In genomic region chr18:46621871-46622270, GRCh38 we compare ENCODE assay signal across 18 cellular contexts. TPM values are rescaled to one million over a fixed set of nuclear protein-coding genes. Genes with fewer than 3 reads are reported as not detected.
DNase-seq lines count a peak whose midpoint lies in the region; ATAC-seq and TF ChIP-seq lines count a peak whose summit lies in the region.
"Had no signal": no experiment of that assay in that cellular context is flagged by ENCODE, and none has a peak within 500 bp of the region (broad histone marks: within the 10 kb centered on the region; RNA-seq: fewer than 3 reads in every experiment).

No MANE protein-coding gene starts in this region.

- H3K36me3 Mint-ChIP-seq in CD8-positive, alpha-beta T cell = no peaks in the 10 kb centered on the region

- WGBS in mesendoderm (ENCODE audit: extremely low coverage, insufficient coverage, low lambda C conversion rate) = no CpG with 5 or more reads among the region's 2 CpGs

- H3K36me3 ChIP-seq in CD8-positive, alpha-beta T cell (ENCODE audit: insufficient read depth, low read length) = no peaks in the 10 kb centered on the region
- H3K36me3 ChIP-seq in mesendoderm (ENCODE audit: control insufficient read depth, insufficient read depth, low read length) = no peaks in the 10 kb centered on the region

- POLR2A ChIA-PET in CD8-positive, alpha-beta T cell (lab: Charles Lee) = no interaction called here

- H3K27ac Mint-ChIP-seq in CD8-positive, alpha-beta T cell = peak overlapping the region; percentile 86
- no peak overlapping the region for H3K27ac Mint-ChIP-seq in stimulated activated naive CD8-positive, alpha-beta T cell treated with anti-CD3 and anti-CD28 coated beads, Interleukin-15, amount 100 ng/mL, for 72 hours

- no peak overlapping the region for H3K27ac ChIP-seq in CD8-positive, alpha-beta T cell (ENCODE audit: low read depth, low read length)
- H3K27ac ChIP-seq in mesendoderm (ENCODE audit: low read depth, low read length) = no peak overlapping the region
- H3K27ac ChIP-seq: GM23248, HL-60, RWPE1 had no signal

- no peak overlapping the region for H2BK15ac ChIP-seq in mesendoderm (replicated peaks; ENCODE audit: low read depth)

- no peak overlapping the region for H3K4me3 Mint-ChIP-seq in CD8-positive, alpha-beta T cell
- H3K4me3 Mint-ChIP-seq in stimulated activated naive CD8-positive, alpha-beta T cell treated with anti-CD3 and anti-CD28 coated beads, Interleukin-15, amount 100 ng/mL, for 72 hours = no peak overlapping the region

- no peaks in the 10 kb centered on the region for H3K79me1 ChIP-seq in mesendoderm (ENCODE audit: low read length)

- peaks cover 35% of the 10 kb centered on the region for H3K4me1 ChIP-seq in CD8-positive, alpha-beta T cell (ENCODE audit: insufficient read depth, low read length)
- no peaks in the 10 kb centered on the region for H3K4me1 ChIP-seq in mesendoderm (ENCODE audit: control insufficient read depth, low read depth, low read length)

- no peak overlapping the region for H2AK5ac ChIP-seq in mesendoderm (ENCODE audit: low read length)

- H3K23ac ChIP-seq in mesendoderm (ENCODE audit: low read length) = no peak overlapping the region

- H3K18ac ChIP-seq in mesendoderm (ENCODE audit: low read length) = no peak overlapping the region

- H4K5ac ChIP-seq in mesendoderm (ENCODE audit: low read length) = no peak overlapping the region

- TF ChIP-seq CTCF in CD8-positive, alpha-beta T cell (IDR thresholded peaks at IDR 0.05) = no peak

- no peak overlapping the region for H2BK120ac ChIP-seq in mesendoderm (ENCODE audit: low read depth, low read length)

- CTCF ChIA-PET in CD8-positive, alpha-beta T cell (lab: Charles Lee) = interaction anchor here (1.0 to 3.3 kb wide), 7 partner anchors 9 to 473 kb away, joined by 4 to 24 read pairs (median 7); a partner anchor contains a TSS

- intact Hi-C loops in CD8-positive, alpha-beta T cell (cut with DNase I, micrococcal nuclease) = no loop called here

- H4K8ac ChIP-seq in mesendoderm (ENCODE audit: low read depth, low read length) = no peak overlapping the region

- no peaks in the 10 kb centered on the region for H3K27me3 Mint-ChIP-seq in CD8-positive, alpha-beta T cell (ENCODE audit: low read depth)
- H3K27me3 Mint-ChIP-seq in stimulated activated naive CD8-positive, alpha-beta T cell treated with anti-CD3 and anti-CD28 coated beads, Interleukin-15, amount 100 ng/mL, for 72 hours = no peaks in the 10 kb centered on the region

- ATAC-seq in CD8-positive, alpha-beta T cell = no peak
- no peak for ATAC-seq in stimulated activated naive CD8-positive, alpha-beta T cell treated with anti-CD3 and anti-CD28 coated beads, Interleukin-15, amount 100 ng/mL, for 72 hours
- ATAC-seq: PC-3 had no signal

- no peak overlapping the region for H3K4ac ChIP-seq in mesendoderm (ENCODE audit: low read depth, low read length)

- no peak overlapping the region for H3K56ac ChIP-seq in mesendoderm (ENCODE audit: low read length)

- no peaks in the 10 kb centered on the region for H3K9me3 ChIP-seq in CD8-positive, alpha-beta T cell (ENCODE audit: low read length)

- H3K4me2 ChIP-seq in mesendoderm (ENCODE audit: low read length) = no peak overlapping the region

- no peak overlapping the region for H3K9ac ChIP-seq in mesendoderm (ENCODE audit: low read length)
- H3K9ac ChIP-seq: GM23248 had no signal

- DNase-seq in AG20443 (ENCODE audit: low spot score) = peak; percentile 1
- DNase-seq in CD8-positive, alpha-beta T cell = no peak
- peak; percentile 19 to 30 for DNase-seq in NCI-H526 (lab: John Stamatoyannopoulos, UW)
- DNase-seq in mesendoderm = peak; percentile 37
- DNase-seq in NCI-H2227 (lab: John Stamatoyannopoulos, UW; ENCODE audit: unreplicated experiment) = no peak
- no peak for DNase-seq in stimulated activated naive CD8-positive, alpha-beta T cell treated with anti-CD3 and anti-CD28 coated beads, Interleukin-15, amount 100 ng/mL, for 72 hours
- no peak for DNase-seq in activated gamma-delta T cell (lab: John Stamatoyannopoulos, UW)
- DNase-seq: ACHN, GDM1, GM23248, NCI-H1105, NCI-H187, NCI-H2227 treated with DMSO at 0.1 percent for 48 hours, PC-3 had no signal

- no peaks in the 10 kb centered on the region for H3K27me3 ChIP-seq in CD8-positive, alpha-beta T cell (ENCODE audit: insufficient read depth, low read length)
- no peaks in the 10 kb centered on the region for H3K27me3 ChIP-seq in mesendoderm (ENCODE audit: insufficient read depth, low read length, poor library complexity)

- no peak overlapping the region for H3K4me3 ChIP-seq in CD8-positive, alpha-beta T cell (ENCODE audit: low read depth, low read length)
- H3K4me3 ChIP-seq in mesendoderm (ENCODE audit: low read length) = no peak overlapping the region
- H3K4me3 ChIP-seq: GM23248 had no signal

- H3K4me1 Mint-ChIP-seq in CD8-positive, alpha-beta T cell (ENCODE audit: low read depth) = peaks cover 50% of the 10 kb centered on the region
- H3K4me1 Mint-ChIP-seq in stimulated activated naive CD8-positive, alpha-beta T cell treated with anti-CD3 and anti-CD28 coated beads, Interleukin-15, amount 100 ng/mL, for 72 hours = peaks cover 49% of the 10 kb centered on the region

- H3K9me3 Mint-ChIP-seq in CD8-positive, alpha-beta T cell = no peaks in the 10 kb centered on the region
- H3K9me3 Mint-ChIP-seq in stimulated activated naive CD8-positive, alpha-beta T cell treated with anti-CD3 and anti-CD28 coated beads, Interleukin-15, amount 100 ng/mL, for 72 hours = no peaks in the 10 kb centered on the region

- no peaks in the 10 kb centered on the region for H3K79me2 ChIP-seq in mesendoderm (ENCODE audit: control insufficient read depth, insufficient read depth, low read length)

- no peak overlapping the region for H2BK5ac ChIP-seq in mesendoderm (ENCODE audit: low read length)

RNA-seq across cellular contexts. Expression of gene LOXHD1, which starts 35.1 kb away (rescaled TPM):
- total RNA-seq in CD8-positive, alpha-beta T cell = under 1 TPM in 1 of 2 experiments, not detected in 1; 0.19 TPM
- polyA plus RNA-seq in mesendoderm (2013, experiment 1 of 2) = 0.06 TPM
- polyA plus RNA-seq in mesendoderm (2013, experiment 2 of 2) = 0.06 TPM
- total RNA-seq: GM23248, LHCN-M2, PC-3 had no signal
- polyA plus RNA-seq: BJ, GM23248 had no signal

Comparison
In these comparisons a context has a peak if more than half of its experiments do, and no peak if none do; other contexts are left out.
1. DNase-seq: peak in AG20443 (single experiment), NCI-H526 (2 of 2) and mesendoderm (single experiment); none in CD8-positive, alpha-beta T cell (0 of 7), NCI-H2227 (single experiment), stimulated activated naive CD8-positive, alpha-beta T cell treated with anti-CD3 and anti-CD28 coated beads, Interleukin-15, amount 100 ng/mL, for 72 hours (0 of 2) and activated gamma-delta T cell (single experiment).